ENCODE assay signal across 9 cellular contexts in genomic region chr5:64766934-64767333, GRCh38. TPM values are rescaled to one million over a fixed set of nuclear protein-coding genes. Genes with fewer than 3 reads are reported as not detected.
DNase-seq lines count a peak whose midpoint lies in the region; ATAC-seq, FAIRE-seq and TF ChIP-seq lines count a peak whose summit lies in the region.
"Had no signal": no experiment of that assay in that cellular context is flagged by ENCODE, and none has a peak within 500 bp of the region (broad histone marks: within the 10 kb centered on the region; RNA-seq: fewer than 3 reads in every experiment).

No MANE protein-coding gene starts in this region.

- H3K4me2 ChIP-seq in DOHH2 (ENCODE audit: low read length), result peak overlapping the region; percentile 99

- H4K20me1 ChIP-seq in DOHH2 (ENCODE audit: control insufficient read depth, insufficient read depth, low read depth, low read length), result peaks cover 3% of the 10 kb centered on the region; the same call in 1 of the 2 replicates

- TF ChIP-seq CTCF in DOHH2 (IDR thresholded peaks at IDR 0.05; ENCODE audit: low read depth, low read length, poor library complexity, severe bottlenecking), result no peak
- TF ChIP-seq CTCF in osteocyte (IDR thresholded peaks at IDR 0.05), result no peak
- TF ChIP-seq CTCF in testis (IDR thresholded peaks at IDR 0.05), result no peak
- no peak for TF ChIP-seq CTCF in pancreas (IDR thresholded peaks at IDR 0.05)

- H3K36me3 ChIP-seq in DOHH2 (ENCODE audit: control insufficient read depth, low read length) (peaks cover 37% of the 10 kb centered on the region), testis (ENCODE audit: low read depth, missing control alignments) (no peaks in the 10 kb centered on the region), pancreas (peaks cover 0 to 8% (median 0%) of the 10 kb centered on the region in 3 donors)

- no peaks in the 10 kb centered on the region for H3K9me3 Mint-ChIP-seq in effector memory CD8-positive, alpha-beta T cell
- H3K9me3 Mint-ChIP-seq in osteocyte (ENCODE audit: unreplicated experiment), result no peaks in the 10 kb centered on the region

- DNase-seq in MV-4-11 (lab: John Stamatoyannopoulos, UW), result peak; percentile 67
- no peak for DNase-seq in effector memory CD8-positive, alpha-beta T cell
- no peak for DNase-seq in osteocyte (ENCODE audit: extremely low spot score, unreplicated experiment)
- no peak for DNase-seq in NCI-H1436 (lab: John Stamatoyannopoulos, UW)
- no peak for DNase-seq in testis
- no peak for DNase-seq in pancreas
- DNase-seq: NCI-H2029 treated with DMSO at 0.1 percent for 48 hours had no signal

- H3F3A ChIP-seq in DOHH2 (ENCODE audit: control insufficient read depth, insufficient read depth), result no peaks in the 10 kb centered on the region

- peak overlapping the region in 1 of 2 donors; percentile 38 for H3K27ac Mint-ChIP-seq in effector memory CD8-positive, alpha-beta T cell
- H3K27ac Mint-ChIP-seq in osteocyte (ENCODE audit: unreplicated experiment), result no peak overlapping the region

- TF ChIP-seq POLR2A in testis (IDR thresholded peaks at IDR 0.05), result no peak

- H3K9me2 ChIP-seq in DOHH2 (replicated peaks; ENCODE audit: control insufficient read depth, low read length), result no peaks in the 10 kb centered on the region

- peaks cover 33 to 46% of the 10 kb centered on the region in 2 donors for H3K4me1 Mint-ChIP-seq in effector memory CD8-positive, alpha-beta T cell (ENCODE audit: low read depth in 2 of 2)
- H3K4me1 Mint-ChIP-seq in osteocyte (ENCODE audit: unreplicated experiment), result peaks cover 34% of the 10 kb centered on the region

- no peak overlapping the region for H3K27ac ChIP-seq in DOHH2 (ENCODE audit: low read depth, low read length)
- peak overlapping the region in 1 of 2 donors; percentile 90 for H3K27ac ChIP-seq in testis
- H3K27ac ChIP-seq in pancreas, result no peak overlapping the region

- no peak for FAIRE-seq in pancreas (lab: Jason Lieb, UNC)

- H3K27me3 Mint-ChIP-seq in effector memory CD8-positive, alpha-beta T cell, result no peaks in the 10 kb centered on the region
- no peaks in the 10 kb centered on the region for H3K27me3 Mint-ChIP-seq in osteocyte (ENCODE audit: unreplicated experiment)

- H3K9me3 ChIP-seq in DOHH2 (ENCODE audit: control insufficient read depth, insufficient read depth, low read length), result no peaks in the 10 kb centered on the region
- H3K9me3 ChIP-seq in testis, result no peaks in the 10 kb centered on the region
- no peaks in the 10 kb centered on the region for H3K9me3 ChIP-seq in pancreas

- H3K79me2 ChIP-seq in DOHH2 (ENCODE audit: control insufficient read depth, low read length), result peaks cover 86% of the 10 kb centered on the region

- peak overlapping the region; percentile 86 for H3K4me3 ChIP-seq in DOHH2 (ENCODE audit: low read length)
- peak overlapping the region in 1 of 2 donors; percentile 96 for H3K4me3 ChIP-seq in testis
- peak overlapping the region in 2 of 4 donors; percentile 72 to 79 for H3K4me3 ChIP-seq in pancreas

- peak overlapping the region; percentile 99 to 100 for H3K4me3 Mint-ChIP-seq in effector memory CD8-positive, alpha-beta T cell
- peak overlapping the region; percentile 94 for H3K4me3 Mint-ChIP-seq in osteocyte (ENCODE audit: unreplicated experiment)

- WGBS in testis, 2 donors, result 43 to 56% methylated on average over 2 of the region's 2 CpGs
- WGBS in pancreas, 2 donors, result 68 to 76% methylated on average over 2 of the region's 2 CpGs

- intact Hi-C loops in testis (cut with DNase I; ENCODE audit: low total_unique reads) (no loop called here), pancreas (cut with DNase I) (no loop called here)

- ATAC-seq in effector memory CD8-positive, alpha-beta T cell (replicated peaks), result no peak
- ATAC-seq in HG03520 (IDR thresholded peaks at IDR 0.05; ENCODE audit: unreplicated experiment), result no peak
- no peak for ATAC-seq in pancreas

- peaks cover 26% of the 10 kb centered on the region for H3K4me1 ChIP-seq in DOHH2 (ENCODE audit: control insufficient read depth, low read length)
- H3K4me1 ChIP-seq in testis, result peaks cover 19% of the 10 kb centered on the region
- peaks cover 15 to 27% (median 19%) of the 10 kb centered on the region in 3 donors for H3K4me1 ChIP-seq in pancreas

- H3K27me3 ChIP-seq in DOHH2 (ENCODE audit: control insufficient read depth, low read length) (no peaks in the 10 kb centered on the region), testis (no peaks in the 10 kb centered on the region), pancreas (no peaks in the 10 kb centered on the region)

- H3K36me3 Mint-ChIP-seq in effector memory CD8-positive, alpha-beta T cell (ENCODE audit: insufficient read depth), result peaks cover 6% of the 10 kb centered on the region
- peaks cover 11% of the 10 kb centered on the region for H3K36me3 Mint-ChIP-seq in osteocyte (ENCODE audit: unreplicated experiment)

RNA-seq across cellular contexts. Expression of gene SREK1IP1, which starts 1.6 kb away (rescaled TPM):
- 17.9 and 20.2 TPM in 2 replicates for total RNA-seq in osteocyte
- total RNA-seq in testis, result 10 to 100 TPM in 1 of 2 donors, 1 to 10 TPM in 1; 9.0 to 10.4 TPM
- 3.4 TPM for polyA plus RNA-seq in testis (ENCODE audit: insufficient read depth, low read depth, low replicate concordance)
- total RNA-seq in pancreas, result 10 to 100 TPM in 3 of 6 donors, 1 to 10 TPM in 3; 9.2 to 13.6 (median 10.2) TPM
- polyA plus RNA-seq in pancreas, result 10 to 100 TPM in 1 of 2 donors, 1 to 10 TPM in 1; 9.8 to 17.8 TPM

RNA-seq across cellular contexts. Expression of gene CWC27, which starts 1.8 kb away (rescaled TPM):
- total RNA-seq in osteocyte (20.6 and 24.7 TPM in 2 replicates), testis (10 to 100 TPM; 17.5 to 22.9 TPM), pancreas (10 to 100 TPM in 1 of 6 donors, 1 to 10 TPM in 5; 3.7 to 13.3 (median 7.0) TPM)
- polyA plus RNA-seq in testis (ENCODE audit: insufficient read depth, low read depth, low replicate concordance) (12.4 TPM), pancreas (1 to 10 TPM; 5.5 to 8.9 TPM)
